Comparison of ENCODE assay signal across 8 cellular contexts in the genomic region with DNA sequence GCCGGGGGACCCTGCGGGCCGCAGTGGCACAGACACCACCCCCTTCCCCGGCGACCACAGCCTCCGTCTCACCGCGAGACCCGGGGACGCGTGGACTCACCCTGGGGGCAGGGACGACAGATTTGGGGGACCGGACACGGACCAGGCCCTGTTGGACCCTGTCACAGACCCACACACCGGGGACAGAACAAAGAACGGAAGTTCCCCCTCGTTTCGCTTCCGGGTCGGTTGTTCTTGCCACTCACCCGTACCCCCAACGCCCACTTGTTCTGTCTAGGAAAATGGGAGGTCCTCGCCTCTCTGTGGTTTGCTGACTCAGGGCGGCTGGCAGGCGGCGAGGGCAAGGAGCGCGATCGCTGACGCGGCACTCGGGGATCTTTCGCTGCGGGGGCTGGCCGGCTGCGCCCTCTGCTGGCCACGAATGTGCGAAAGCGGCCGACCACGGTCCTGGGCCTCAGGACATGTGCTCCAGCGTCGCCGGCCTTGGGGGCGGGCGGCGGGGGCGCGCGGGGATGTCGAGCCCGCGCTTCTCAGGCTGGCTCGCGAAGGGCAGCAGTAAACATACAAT.
DNase-seq lines count a peak whose midpoint lies in the region; ATAC-seq lines count a peak whose summit lies in the region.

Gene ZNF3 (minus strand): TSS at position 189 of the 568 bp plus-strand sequence. CDS start 4,366 bp downstream, outside the sequence.

- peak within 1 kb of the TSS; percentile 87 to 100 (median 99) for H3K27ac ChIP-seq in BLaER1 treated with 17β-estradiol and CSF1 and Interleukin-3, amounts not matched to agents 10 nM and 100 nM
- H3K27ac ChIP-seq in cingulate gyrus (ENCODE audit: low read depth, low read length), result peak within 1 kb of the TSS; percentile 15

- H4K20me1 ChIP-seq in BLaER1 treated with 17β-estradiol and CSF1 and Interleukin-3, amounts not matched to agents 10 nM and 100 nM, result peaks cover 7 to 40% (median 23%) of the 10 kb centered on the region in 11 experiments; a peak in 12 of 22 replicates

- peak within 1 kb of the TSS; percentile 87 to 98 (median 91) for H3K4me2 ChIP-seq in BLaER1 treated with 17β-estradiol and CSF1 and Interleukin-3, amounts not matched to agents 10 nM and 100 nM

- DNase-seq in GM19240 (ENCODE audit: insufficient read length, low spot score) (peak; percentile 82), NCI-H524 treated with DMSO at 0.1 percent for 48 hours (lab: John Stamatoyannopoulos, UW) (peak; percentile 86), kidney glomerular epithelial cell (lab: John Stamatoyannopoulos, UW) (peak; percentile 94)
- DNase-seq in activated CD4-positive, alpha-beta T cell treated with anti-CD3 and anti-CD28 coated beads for 4 hours, result peak; percentile 97
- DNase-seq in stimulated activated CD4-positive, alpha-beta T cell treated with anti-CD3 and anti-CD28 coated beads, Interleukin-1b, Interleukin-23, amount 100 ng/mL, for 1 hour (ENCODE audit: low read depth in 2 of 2), result peak; percentile 87 to 94

- peak within 1 kb of the TSS; percentile 95 to 100 (median 99) for H3K9ac ChIP-seq in BLaER1 treated with 17β-estradiol and CSF1 and Interleukin-3, amounts not matched to agents 10 nM and 100 nM

- ATAC-seq in HG03460 (IDR thresholded peaks at IDR 0.05; ENCODE audit: unreplicated experiment), result peak; percentile 88

- peaks cover 24 to 41% (median 31%) of the 10 kb centered on the region in 10 experiments for H3K4me1 ChIP-seq in BLaER1 treated with 17β-estradiol and CSF1 and Interleukin-3, amounts not matched to agents 10 nM and 100 nM

- peaks cover 31 to 39% (median 37%) of the 10 kb centered on the region in 11 experiments for H3K36me3 ChIP-seq in BLaER1 treated with 17β-estradiol and CSF1 and Interleukin-3, amounts not matched to agents 10 nM and 100 nM

- H3K27me3 ChIP-seq in BLaER1 treated with 17β-estradiol and CSF1 and Interleukin-3, amounts not matched to agents 10 nM and 100 nM, result peaks cover 0 to 18% (median 14%) of the 10 kb centered on the region in 11 experiments; a peak in 16 of 22 replicates

- peaks cover 5 to 26% (median 16%) of the 10 kb centered on the region in 11 experiments; a peak in 20 of 22 replicates for H3K9me3 ChIP-seq in BLaER1 treated with 17β-estradiol and CSF1 and Interleukin-3, amounts not matched to agents 10 nM and 100 nM (replicated peaks in 1 of 11)

- H3K4me3 ChIP-seq in BLaER1 treated with 17β-estradiol and CSF1 and Interleukin-3, amounts not matched to agents 10 nM and 100 nM, result peak within 1 kb of the TSS; percentile 86 to 99 (median 98)

Comparison
In these comparisons a context has a peak if more than half of its experiments do, and no peak if none do; other contexts are left out.
1. Peak in every context shown above with its lines: DNase-seq, ATAC-seq, H3K4me3 ChIP-seq and H3K27ac ChIP-seq.